In the genomic region with DNA sequence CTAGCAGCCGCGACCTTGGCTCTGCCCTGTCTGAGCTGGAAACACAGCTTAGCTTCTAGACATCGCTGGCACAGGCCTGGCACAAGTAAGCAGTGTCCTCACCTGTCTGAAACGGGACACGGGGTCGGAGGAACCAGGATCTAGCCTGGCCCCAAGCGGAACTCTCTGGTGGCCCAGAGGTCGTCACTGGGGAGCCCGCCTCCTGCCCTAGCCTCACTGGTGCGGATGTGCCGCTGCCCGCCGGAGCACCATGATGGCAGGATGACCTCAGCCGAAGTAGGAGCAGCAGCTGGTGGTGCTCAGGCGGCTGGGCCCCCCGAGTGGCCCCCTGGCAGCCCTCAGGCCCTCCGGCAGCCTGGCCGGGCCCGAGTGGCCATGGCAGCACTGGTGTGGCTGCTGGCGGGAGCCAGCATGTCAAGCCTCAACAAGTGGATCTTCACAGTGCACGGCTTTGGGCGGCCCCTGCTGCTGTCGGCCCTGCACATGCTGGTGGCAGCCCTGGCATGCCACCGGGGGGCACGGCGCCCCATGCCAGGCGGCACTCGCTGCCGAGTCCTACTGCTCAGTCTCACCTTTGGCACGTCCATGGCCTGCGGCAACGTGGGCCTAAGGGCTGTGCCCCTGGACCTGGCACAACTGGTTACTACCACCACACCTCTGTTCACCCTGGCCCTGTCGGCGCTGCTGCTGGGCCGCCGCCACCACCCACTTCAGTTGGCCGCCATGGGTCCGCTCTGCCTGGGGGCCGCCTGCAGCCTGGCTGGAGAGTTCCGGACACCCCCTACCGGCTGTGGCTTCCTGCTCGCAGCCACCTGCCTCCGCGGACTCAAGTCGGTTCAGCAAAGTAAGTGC, we compare ENCODE assay signal across 7 cellular contexts. TPM values are rescaled to one million over a fixed set of nuclear protein-coding genes. Genes with fewer than 3 reads are reported as not detected.
DNase-seq lines count a peak whose midpoint lies in the region; ATAC-seq and TF ChIP-seq lines count a peak whose summit lies in the region.

No MANE protein-coding gene starts in this region.

- H3K36me3 ChIP-seq in SJCRH30 (no peaks in the 10 kb centered on the region), right lobe of liver (no peaks in the 10 kb centered on the region)

- DNase-seq in GM20000 (ENCODE audit: low spot score) (peak; percentile 48), SJCRH30 (peak; percentile 7 to 22), cerebellum (ENCODE audit: low spot score) (peak; percentile 27), right lobe of liver (peak in 2 of 3 donors; percentile 35 to 65), substantia nigra (lab: John Stamatoyannopoulos, UW) (peak in 24 of 49 donors; percentile 15 to 68 (median 49)), putamen (ENCODE audit: low spot score) (no peak), epidermal melanocyte (ENCODE audit: insufficient read length, low spot score) (no peak)

- H3K27ac ChIP-seq in SJCRH30 (no peak overlapping the region), right lobe of liver (peak overlapping the region in 1 of 3 donors; percentile 54), substantia nigra (ENCODE audit: low read depth, low read length, poor library complexity, severe bottlenecking) (peak overlapping the region; percentile 97)

- peak overlapping the region; percentile 60 for H3K4me3 ChIP-seq in SJCRH30
- peak overlapping the region; percentile 57 to 64 (median 59) for H3K4me3 ChIP-seq in right lobe of liver

- WGBS in right lobe of liver (ENCODE audit: insufficient coverage, low coverage, low lambda C conversion rate, missing lambda C conversion rate) = 63% methylated on average over 6 of the region's 45 CpGs

- peaks cover 4% of the 10 kb centered on the region; the same call in 1 of the 2 replicates for H3K4me1 ChIP-seq in SJCRH30
- peaks cover 0 to 17% (median 8%) of the 10 kb centered on the region in 4 donors for H3K4me1 ChIP-seq in right lobe of liver

- H3K9me3 ChIP-seq in SJCRH30 (replicated peaks) (no peaks in the 10 kb centered on the region), right lobe of liver (no peaks in the 10 kb centered on the region)

- no peaks in the 10 kb centered on the region for H3K27me3 ChIP-seq in SJCRH30
- no peaks in the 10 kb centered on the region for H3K27me3 ChIP-seq in right lobe of liver

- no peak for TF ChIP-seq CTCF in GM20000 (IDR thresholded peaks at IDR 0.05; ENCODE audit: extremely low read depth, missing control alignments)
- TF ChIP-seq CTCF in right lobe of liver (IDR thresholded peaks at IDR 0.05) = no peak

- intact Hi-C loops in right lobe of liver (cut with DNase I) = loop anchor here in 1 of 2 donors (10.0 kb wide), 1 partner anchor 118 kb away; no protein-coding TSS in a partner anchor

- TF ChIP-seq POLR2A in right lobe of liver (IDR thresholded peaks at IDR 0.05) = no peak

- peak in 3 of 4 donors; percentile 1 to 8 (median 4) for ATAC-seq in right lobe of liver

RNA-seq across cellular contexts. Expression of a gene that starts 0.9 kb away (rescaled TPM):
- 1.0 and 1.1 TPM in 2 replicates for total RNA-seq in SJCRH30 (2014; rRNA removed; shearing (Covaris generic))
- total RNA-seq in cerebellum (5.0 TPM), right lobe of liver (1 to 10 TPM in 2 of 6 experiments, under 1 TPM in 4; 0.22 to 1.7 (median 0.48) TPM)

RNA-seq across cellular contexts. Expression of a gene that starts 29.5 kb away (rescaled TPM):
- 0.53 and 0.85 TPM in 2 replicates for total RNA-seq in SJCRH30 (2014; rRNA removed; shearing (Covaris generic))
- total RNA-seq in cerebellum = 24.9 TPM
- total RNA-seq in right lobe of liver = 10 to 100 TPM in 5 of 6 experiments, 1 to 10 TPM in 1; 8.9 to 14.6 (median 12.8) TPM

RNA-seq across cellular contexts. Expression of a gene that starts 31.2 kb away (rescaled TPM):
- total RNA-seq in SJCRH30 (2014; rRNA removed; shearing (Covaris generic)) = 0.99 and 1.7 TPM in 2 replicates
- total RNA-seq in cerebellum (29.3 TPM), right lobe of liver (1 to 10 TPM in 5 of 6 experiments, under 1 TPM in 1; 0.97 to 3.1 (median 2.2) TPM)

RNA-seq across cellular contexts. Expression of a gene that starts 44.7 kb away (rescaled TPM):
- 65.6 and 73.8 TPM in 2 replicates for total RNA-seq in SJCRH30 (2014; rRNA removed; shearing (Covaris generic))
- 30.3 TPM for total RNA-seq in cerebellum
- 10 to 100 TPM; 21.9 to 35.7 (median 31.4) TPM for total RNA-seq in right lobe of liver

RNA-seq across cellular contexts. Expression of a gene that starts 58.2 kb away (rescaled TPM):
- total RNA-seq in SJCRH30 (2014; rRNA removed; shearing (Covaris generic)) = not detected in 2 replicates
- 26.7 TPM for total RNA-seq in cerebellum
- 1 to 10 TPM in 3 of 6 experiments, under 1 TPM in 3; 0.31 to 3.4 (median 0.93) TPM for total RNA-seq in right lobe of liver

Comparison
In these comparisons a context has a peak if more than half of its experiments do, and no peak if none do; other contexts are left out.
1. DNase-seq: peak in GM20000 (single experiment), SJCRH30 (2 of 2), cerebellum (single experiment) and right lobe of liver (2 of 3); none in putamen (single experiment) and epidermal melanocyte (single experiment).